ENCODE assay signal across 23 cellular contexts in genomic region chr12:120749256-120749655, GRCh38.
"Had no signal": no experiment of that assay in that cellular context is flagged by ENCODE, and none has a peak within 500 bp of the region (broad histone marks: within the 10 kb centered on the region; RNA-seq: fewer than 3 reads in every experiment).

No MANE protein-coding gene starts in this region.

- H3K27me3 ChIP-seq: neural progenitor cell, pancreas, stomach, thyroid gland, transverse colon, upper lobe of right lung, uterus had no signal

- H2AFZ ChIP-seq: neural progenitor cell had no signal

- H3K9ac ChIP-seq: neural progenitor cell had no signal

- FAIRE-seq: pancreas had no signal

- H3K4me1 ChIP-seq: neural progenitor cell, pancreas, prostate gland, stomach, thyroid gland, transverse colon, upper lobe of right lung, uterus had no signal

- H3K4me3 ChIP-seq: neural progenitor cell, pancreas, prostate gland, skin epidermis, smooth muscle cell, stomach, thoracic aorta, thyroid gland, transverse colon, upper lobe of right lung, uterus had no signal

- H3K27ac ChIP-seq: neural progenitor cell, pancreas, prostate gland, skin epidermis, stomach, thoracic aorta, thyroid gland, transverse colon, upper lobe of right lung, uterus had no signal

- H3K36me3 ChIP-seq: neural progenitor cell, pancreas, prostate gland, stomach, thoracic aorta, thyroid gland, transverse colon, upper lobe of right lung, uterus had no signal

- H3K4me2 ChIP-seq: neural progenitor cell, smooth muscle cell had no signal

- ATAC-seq: naive thymus-derived CD4-positive, alpha-beta T cell; pancreas; sciatic nerve; stimulated activated effector memory CD8-positive, alpha-beta T cell treated with anti-CD3 and anti-CD28 coated beads, Interleukin-12 subunit alpha, Interleukin-12 subunit beta, amount 100 ng/mL, for 72 hours; stimulated activated naive B cell treated with anti-CD40 and anti-IgM and Interleukin-4, amounts not matched to agents 10 μg/mL and 1 μg/mL and 100 μg/mL, for 72 hours; upper lobe of right lung had no signal

- H3K9me3 ChIP-seq: pancreas, prostate gland, stomach, thoracic aorta, thyroid gland, transverse colon, upper lobe of right lung, uterus had no signal

- DNase-seq: naive thymus-derived CD4-positive, alpha-beta T cell; natural killer cell; occipital lobe; pancreas; right cardiac atrium; stimulated activated CD4-positive, alpha-beta T cell treated with anti-CD3 and anti-CD28 coated beads, Interleukin-15, amount 100 ng/mL, for 24 hours; stimulated activated CD4-positive, alpha-beta T cell treated with anti-CD3 and anti-CD28 coated beads, Interleukin-2, amount 100 ng/mL, for 24 hours; stimulated activated CD4-positive, alpha-beta T cell treated with anti-CD3 and anti-CD28 coated beads, Interleukin-2, amount 100 ng/mL, for 48 hours; stimulated activated CD4-positive, alpha-beta T cell treated with anti-CD3 and anti-CD28 coated beads, Interleukin-4, amount 100 ng/mL, for 24 hours; stimulated activated naive B cell treated with anti-CD40 and anti-IgM and Interleukin-4, amounts not matched to agents 10 μg/mL and 1 μg/mL and 100 μg/mL, for 72 hours; stimulated activated naive CD4-positive, alpha-beta T cell treated with Interleukin-2 at 50 U/mL for 16 hours; stomach; thyroid gland; transverse colon; upper lobe of right lung; uterus had no signal
